Comparison of ENCODE assay signal across 8 cellular contexts in the genomic region with DNA sequence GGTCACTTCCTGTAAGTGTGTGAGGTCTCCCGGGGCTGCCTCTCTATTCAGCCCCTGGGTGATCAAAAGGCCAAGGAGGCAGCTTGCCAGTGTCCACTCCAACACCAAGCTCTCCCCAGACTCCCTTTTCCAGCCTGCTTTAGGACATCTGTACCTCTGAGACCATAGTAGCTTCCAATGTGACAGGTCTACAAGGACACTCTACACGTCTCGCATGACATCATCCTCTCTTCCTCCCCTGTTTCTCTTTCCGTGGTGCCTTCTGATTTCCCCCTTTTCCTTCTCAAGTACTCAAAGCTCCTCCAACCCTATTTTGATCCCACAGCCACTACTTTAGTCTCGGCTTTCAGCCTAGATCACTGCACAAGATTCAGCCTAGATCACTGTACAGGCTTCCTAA. TPM values are rescaled to one million over a fixed set of nuclear protein-coding genes. Genes with fewer than 3 reads are reported as not detected.
DNase-seq lines count a peak whose midpoint lies in the region; ATAC-seq, FAIRE-seq and TF ChIP-seq lines count a peak whose summit lies in the region.

No MANE protein-coding gene starts in this region.

- no peaks in the 10 kb centered on the region for H3K27me3 Mint-ChIP-seq in T-helper 2 cell treated with Interferon-gamma antibody and Interleukin-4, amounts not matched to agents 5 μg/mL and 100 μg/mL, for 36 hours (ENCODE audit: low read depth)
- no peaks in the 10 kb centered on the region for H3K27me3 Mint-ChIP-seq in activated T-helper 17 cell treated with anti-CD3 and anti-CD28 coated beads, Interleukin-2, amount 50 U/mL, for 72 hours
- H3K27me3 Mint-ChIP-seq in stimulated activated naive CD8-positive, alpha-beta T cell treated with anti-CD3 and anti-CD28 coated beads, Interleukin-15, amount 100 ng/mL, for 72 hours: no peaks in the 10 kb centered on the region

- H3K36me3 Mint-ChIP-seq in T-helper 2 cell treated with Interferon-gamma antibody and Interleukin-4, amounts not matched to agents 5 μg/mL and 100 μg/mL, for 36 hours (ENCODE audit: low read depth): peaks cover 5% of the 10 kb centered on the region
- H3K36me3 Mint-ChIP-seq in activated T-helper 17 cell treated with anti-CD3 and anti-CD28 coated beads, Interleukin-2, amount 50 U/mL, for 72 hours (ENCODE audit: low read depth): no peaks in the 10 kb centered on the region

- peak overlapping the region in 1 of 3 experiments; percentile 84 for H3K4me3 ChIP-seq in keratinocyte (ENCODE audit: control insufficient read depth in 2 of 3, extremely low read depth in 1 of 3, insufficient read depth in 2 of 3, low read depth in 1 of 3, low read length in 3 of 3)

- H3K9me1 ChIP-seq in keratinocyte (ENCODE audit: control insufficient read depth, extremely low read depth, insufficient read depth, low read length): no peaks in the 10 kb centered on the region

- no peaks in the 10 kb centered on the region for H3K9me3 Mint-ChIP-seq in T-helper 2 cell treated with Interferon-gamma antibody and Interleukin-4, amounts not matched to agents 5 μg/mL and 100 μg/mL, for 36 hours
- no peaks in the 10 kb centered on the region for H3K9me3 Mint-ChIP-seq in activated T-helper 17 cell treated with anti-CD3 and anti-CD28 coated beads, Interleukin-2, amount 50 U/mL, for 72 hours
- no peaks in the 10 kb centered on the region for H3K9me3 Mint-ChIP-seq in stimulated activated naive CD8-positive, alpha-beta T cell treated with anti-CD3 and anti-CD28 coated beads, Interleukin-15, amount 100 ng/mL, for 72 hours

- H3K4me3 Mint-ChIP-seq in T-helper 2 cell treated with Interferon-gamma antibody and Interleukin-4, amounts not matched to agents 5 μg/mL and 100 μg/mL, for 36 hours: peak overlapping the region; percentile 99
- peak overlapping the region; percentile 98 for H3K4me3 Mint-ChIP-seq in activated T-helper 17 cell treated with anti-CD3 and anti-CD28 coated beads, Interleukin-2, amount 50 U/mL, for 72 hours
- H3K4me3 Mint-ChIP-seq in stimulated activated naive CD8-positive, alpha-beta T cell treated with anti-CD3 and anti-CD28 coated beads, Interleukin-15, amount 100 ng/mL, for 72 hours: peak overlapping the region; percentile 96 to 97

- H3K4me2 ChIP-seq in keratinocyte (ENCODE audit: control insufficient read depth, extremely low read depth, insufficient read depth, low read depth, low read length): peak overlapping the region; percentile 89

- H3K27ac Mint-ChIP-seq in T-helper 2 cell treated with Interferon-gamma antibody and Interleukin-4, amounts not matched to agents 5 μg/mL and 100 μg/mL, for 36 hours: peak overlapping the region; percentile 78
- H3K27ac Mint-ChIP-seq in activated T-helper 17 cell treated with anti-CD3 and anti-CD28 coated beads, Interleukin-2, amount 50 U/mL, for 72 hours: peak overlapping the region; percentile 96
- H3K27ac Mint-ChIP-seq in stimulated activated naive CD8-positive, alpha-beta T cell treated with anti-CD3 and anti-CD28 coated beads, Interleukin-15, amount 100 ng/mL, for 72 hours: peak overlapping the region in 1 of 2 donors; percentile 52

- H4K20me1 ChIP-seq in keratinocyte (ENCODE audit: control insufficient read depth, extremely low read depth, insufficient read depth, low read length): no peaks in the 10 kb centered on the region

- no peak overlapping the region for H3K9ac ChIP-seq in keratinocyte (ENCODE audit: control insufficient read depth, extremely low read depth, insufficient read depth, low read length)

- H2AFZ ChIP-seq in keratinocyte (ENCODE audit: control insufficient read depth, low read length): no peak overlapping the region

- FAIRE-seq in keratinocyte (lab: Jason Lieb, UNC): no peak

- no peak for ATAC-seq in activated T-helper 17 cell treated with anti-CD3 and anti-CD28 coated beads, Interleukin-2, amount 50 U/mL, for 72 hours (replicated peaks)
- no peak for ATAC-seq in stimulated activated naive CD8-positive, alpha-beta T cell treated with anti-CD3 and anti-CD28 coated beads, Interleukin-15, amount 100 ng/mL, for 72 hours
- no peak for ATAC-seq in HG02884 (IDR thresholded peaks at IDR 0.05; ENCODE audit: unreplicated experiment)

- DNase-seq in T-helper 2 cell treated with Interferon-gamma antibody and Interleukin-4, amounts not matched to agents 5 μg/mL and 100 μg/mL, for 36 hours (ENCODE audit: low spot score): no peak
- DNase-seq in T-helper 2 cell (no peak), keratinocyte (ENCODE audit: low read depth, low spot score) (no peak), HuH-7 (ENCODE audit: low spot score) (no peak), NAMALWA (ENCODE audit: low spot score) (no peak)
- DNase-seq in stimulated activated naive CD8-positive, alpha-beta T cell treated with anti-CD3 and anti-CD28 coated beads, Interleukin-15, amount 100 ng/mL, for 72 hours: no peak

- dilution Hi-C loops in keratinocyte (cut with MboI; ENCODE audit: extremely low pct_ligation_motif_present, low sequenced_read_pairs): no loop called here

- TF ChIP-seq CTCF in keratinocyte (optimal IDR thresholded peaks at IDR 0.05 in 1 of 3, IDR thresholded peaks at IDR 0.05 in 1 of 3, conservative IDR thresholded peaks at IDR 0.05 in 1 of 3; ENCODE audit: extremely low read depth in 1 of 3, insufficient read depth in 2 of 3, low read length in 3 of 3): no peak

- H3K79me2 ChIP-seq in keratinocyte (ENCODE audit: control insufficient read depth, insufficient read depth, low read length): peaks cover 13% of the 10 kb centered on the region

- H3K27me3 ChIP-seq in keratinocyte (ENCODE audit: control insufficient read depth, extremely low read depth, insufficient read depth, low read length): no peaks in the 10 kb centered on the region

- H3K4me1 Mint-ChIP-seq in T-helper 2 cell treated with Interferon-gamma antibody and Interleukin-4, amounts not matched to agents 5 μg/mL and 100 μg/mL, for 36 hours (ENCODE audit: low read depth): peaks cover 37% of the 10 kb centered on the region
- H3K4me1 Mint-ChIP-seq in activated T-helper 17 cell treated with anti-CD3 and anti-CD28 coated beads, Interleukin-2, amount 50 U/mL, for 72 hours: peaks cover 27% of the 10 kb centered on the region
- H3K4me1 Mint-ChIP-seq in stimulated activated naive CD8-positive, alpha-beta T cell treated with anti-CD3 and anti-CD28 coated beads, Interleukin-15, amount 100 ng/mL, for 72 hours: peaks cover 52% of the 10 kb centered on the region

- H3K36me3 ChIP-seq in keratinocyte (ENCODE audit: control insufficient read depth in 2 of 2, extremely low read depth in 1 of 2, insufficient read depth in 2 of 2, low read length in 2 of 2): peaks cover under 1 to 14% of the 10 kb centered on the region in 2 experiments

- peaks cover 3% of the 10 kb centered on the region for H3K4me1 ChIP-seq in keratinocyte (ENCODE audit: control insufficient read depth, extremely low read depth, insufficient read depth, low read length)

- H3K9me3 ChIP-seq in keratinocyte (ENCODE audit: control insufficient read depth, low read depth, low read length): no peaks in the 10 kb centered on the region

- no peak overlapping the region for H3K27ac ChIP-seq in keratinocyte (ENCODE audit: control insufficient read depth, insufficient read depth, low read length)

RNA-seq across cellular contexts. Expression of a gene that starts 26.4 kb away (rescaled TPM):
- 100 to 1,000 TPM; 159 to 352 TPM for total RNA-seq in activated T-helper 17 cell treated with anti-CD3 and anti-CD28 coated beads, Interleukin-2, amount 50 U/mL, for 72 hours
- 36.2 to 66.6 TPM (median 46.0 TPM) in 3 replicates for polyA plus RNA-seq in keratinocyte
- 12.7 TPM for polyA plus RNA-seq in keratinocyte (2011; ENCODE audit: low read depth)
- 17.0 and 22.3 TPM in 2 replicates for polyA plus RNA-seq in keratinocyte (2011; cell fraction: cytosol; rRNA removed)
- 124 and 132 TPM in 2 replicates for polyA plus RNA-seq in keratinocyte (2011; cell fraction: nucleus; rRNA removed)
- 26.0 and 46.8 TPM in 2 replicates for polyA plus RNA-seq in keratinocyte (2012; ENCODE audit: low replicate concordance)
- polyA minus RNA-seq in keratinocyte: 30.6 to 59.8 TPM (median 31.3 TPM) in 3 replicates
- polyA minus RNA-seq in keratinocyte (2011; cell fraction: cytosol; rRNA and poly(A)+ RNA removed): 39.7 TPM
- 50.0 and 62.4 TPM in 2 replicates for polyA minus RNA-seq in keratinocyte (2011; cell fraction: nucleus; rRNA and poly(A)+ RNA removed)
